ENCODE assay signal across 27 cellular contexts in genomic region chr6:74605942-74606341, GRCh38.
DNase-seq lines count a peak whose midpoint lies in the region; ATAC-seq and TF ChIP-seq lines count a peak whose summit lies in the region.
"Had no signal": no experiment of that assay in that cellular context is flagged by ENCODE, and none has a peak within 500 bp of the region (broad histone marks: within the 10 kb centered on the region; RNA-seq: fewer than 3 reads in every experiment).

No MANE protein-coding gene starts in this region.

- H3K4me1 ChIP-seq in heart left ventricle = peaks cover 0 to 20% (median 0%) of the 10 kb centered on the region in 12 donors
- peaks cover 0 to 3% of the 10 kb centered on the region in 2 experiments for H3K4me1 ChIP-seq in trophoblast cell (ENCODE audit: control insufficient read depth in 1 of 2, insufficient read depth in 2 of 2, low read length in 2 of 2)
- H3K4me1 ChIP-seq: BLaER1, pancreas, right lobe of liver, testis had no signal

- no peaks in the 10 kb centered on the region for H3K79me2 ChIP-seq in trophoblast cell (ENCODE audit: control insufficient read depth, insufficient read depth, low read length, poor library complexity)

- H3K9me3 Mint-ChIP-seq in chondrocyte (ENCODE audit: low read depth) (peaks cover 6% of the 10 kb centered on the region), type B pancreatic cell (no peaks in the 10 kb centered on the region)
- H3K9me3 Mint-ChIP-seq: activated naive CD4-positive, alpha-beta T cell treated with anti-CD3 and anti-CD28 coated beads, Interleukin-2, amount 50 U/mL, for 24 hours had no signal

- TF ChIP-seq CTCF in heart left ventricle (IDR thresholded peaks at IDR 0.05) (no peak), chondrocyte (IDR thresholded peaks at IDR 0.05) (no peak), type B pancreatic cell (conservative IDR thresholded peaks at IDR 0.05) (no peak)

- H2BK12ac ChIP-seq in trophoblast cell (ENCODE audit: low read length) = peak overlapping the region; percentile 69

- H3K23ac ChIP-seq in trophoblast cell (ENCODE audit: low read length) = no peak overlapping the region

- peak overlapping the region; percentile 73 for H4K91ac ChIP-seq in trophoblast cell (ENCODE audit: low read depth, low read length)

- H2BK5ac ChIP-seq in trophoblast cell (ENCODE audit: low read depth, low read length, poor library complexity) = peak overlapping the region; percentile 33

- no peak overlapping the region for H3K4me2 ChIP-seq in trophoblast cell (ENCODE audit: low read length)
- H3K4me2 ChIP-seq: BLaER1 had no signal

- H3K14ac ChIP-seq in trophoblast cell (ENCODE audit: low read length) = no peak overlapping the region

- H3K4me1 Mint-ChIP-seq in chondrocyte (ENCODE audit: low read depth) (peaks cover 94% of the 10 kb centered on the region), type B pancreatic cell (ENCODE audit: unreplicated experiment) (peaks cover 10% of the 10 kb centered on the region)
- H3K4me1 Mint-ChIP-seq: activated CD4-positive, alpha-beta T cell treated with anti-CD3 and anti-CD28 coated beads for 36 hours; activated naive CD4-positive, alpha-beta T cell treated with anti-CD3 and anti-CD28 coated beads, Interleukin-2, amount 50 U/mL, for 24 hours; natural killer cell; stimulated activated effector memory CD8-positive, alpha-beta T cell treated with anti-CD3 and anti-CD28 coated beads, Interleukin-12 subunit alpha, Interleukin-12 subunit beta, amount 100 ng/mL, for 72 hours had no signal

- H2AK5ac ChIP-seq in trophoblast cell (ENCODE audit: low read length) = no peak overlapping the region

- H3K27me3 ChIP-seq in heart left ventricle (no peaks in the 10 kb centered on the region), trophoblast cell (ENCODE audit: insufficient read depth, low read length) (no peaks in the 10 kb centered on the region)
- H3K27me3 ChIP-seq: BLaER1, pancreas, right lobe of liver, testis had no signal

- no peaks in the 10 kb centered on the region for H3K9me3 ChIP-seq in heart left ventricle
- no peaks in the 10 kb centered on the region for H3K9me3 ChIP-seq in trophoblast cell (ENCODE audit: insufficient read depth, low read depth, low read length)
- H3K9me3 ChIP-seq: BLaER1, pancreas, right lobe of liver, testis had no signal

- H3K79me1 ChIP-seq in trophoblast cell (ENCODE audit: low read length) = peaks cover 10% of the 10 kb centered on the region

- H3K9ac ChIP-seq in trophoblast cell (ENCODE audit: low read length) = no peak overlapping the region
- H3K9ac ChIP-seq: BLaER1 had no signal

- TF ChIP-seq POLR2A in heart left ventricle (IDR thresholded peaks at IDR 0.05) = no peak

- H4K12ac ChIP-seq in trophoblast cell (ENCODE audit: low read depth, low read length) = no peak overlapping the region

- H3K4me3 Mint-ChIP-seq in chondrocyte (ENCODE audit: unreplicated experiment) (no peak overlapping the region), type B pancreatic cell (no peak overlapping the region)
- H3K4me3 Mint-ChIP-seq: activated CD4-positive, alpha-beta T cell treated with anti-CD3 and anti-CD28 coated beads for 36 hours; activated naive CD4-positive, alpha-beta T cell treated with anti-CD3 and anti-CD28 coated beads, Interleukin-2, amount 50 U/mL, for 24 hours; natural killer cell; stimulated activated effector memory CD8-positive, alpha-beta T cell treated with anti-CD3 and anti-CD28 coated beads, Interleukin-12 subunit alpha, Interleukin-12 subunit beta, amount 100 ng/mL, for 72 hours had no signal

- peak overlapping the region; percentile 88 for H2BK120ac ChIP-seq in trophoblast cell (ENCODE audit: insufficient read depth, low read length, poor library complexity)

- peak overlapping the region in 9 of 12 donors; percentile 27 to 74 (median 47) for H3K27ac ChIP-seq in heart left ventricle
- peak overlapping the region; percentile 89 for H3K27ac ChIP-seq in trophoblast cell (ENCODE audit: low read depth, low read length)
- H3K27ac ChIP-seq: BLaER1, pancreas, right lobe of liver had no signal

- ATAC-seq in heart left ventricle (no peak), Right ventricle myocardium inferior (no peak)
- ATAC-seq: activated CD4-positive, alpha-beta T cell treated with anti-CD3 and anti-CD28 coated beads for 36 hours; left colon; natural killer cell; right lobe of liver; stimulated activated effector memory CD8-positive, alpha-beta T cell treated with anti-CD3 and anti-CD28 coated beads, Interleukin-12 subunit alpha, Interleukin-12 subunit beta, amount 100 ng/mL, for 72 hours had no signal

- H3K27me3 Mint-ChIP-seq in chondrocyte (ENCODE audit: low read depth) = no peaks in the 10 kb centered on the region
- no peaks in the 10 kb centered on the region for H3K27me3 Mint-ChIP-seq in type B pancreatic cell
- H3K27me3 Mint-ChIP-seq: activated CD4-positive, alpha-beta T cell treated with anti-CD3 and anti-CD28 coated beads for 36 hours; activated naive CD4-positive, alpha-beta T cell treated with anti-CD3 and anti-CD28 coated beads, Interleukin-2, amount 50 U/mL, for 24 hours had no signal

- H3K4me3 ChIP-seq in heart left ventricle (no peak overlapping the region), trophoblast cell (ENCODE audit: low read depth, low read length) (no peak overlapping the region)
- H3K4me3 ChIP-seq: BLaER1, pancreas, right lobe of liver, testis had no signal

- H3K27ac Mint-ChIP-seq in chondrocyte (ENCODE audit: unreplicated experiment) (peak overlapping the region; percentile 83), type B pancreatic cell (no peak overlapping the region)
- H3K27ac Mint-ChIP-seq: activated CD4-positive, alpha-beta T cell treated with anti-CD3 and anti-CD28 coated beads for 36 hours; activated naive CD4-positive, alpha-beta T cell treated with anti-CD3 and anti-CD28 coated beads, Interleukin-2, amount 50 U/mL, for 24 hours; natural killer cell; stimulated activated effector memory CD8-positive, alpha-beta T cell treated with anti-CD3 and anti-CD28 coated beads, Interleukin-12 subunit alpha, Interleukin-12 subunit beta, amount 100 ng/mL, for 72 hours had no signal

- no peak overlapping the region for H3K18ac ChIP-seq in trophoblast cell (ENCODE audit: low read length)

- H3K4ac ChIP-seq in trophoblast cell (ENCODE audit: low read depth, low read length) = no peak overlapping the region

- H3K36me3 Mint-ChIP-seq in chondrocyte (ENCODE audit: low read depth) (no peaks in the 10 kb centered on the region), type B pancreatic cell (no peaks in the 10 kb centered on the region)
- H3K36me3 Mint-ChIP-seq: activated naive CD4-positive, alpha-beta T cell treated with anti-CD3 and anti-CD28 coated beads, Interleukin-2, amount 50 U/mL, for 24 hours; natural killer cell; stimulated activated effector memory CD8-positive, alpha-beta T cell treated with anti-CD3 and anti-CD28 coated beads, Interleukin-12 subunit alpha, Interleukin-12 subunit beta, amount 100 ng/mL, for 72 hours had no signal

- no peak overlapping the region for H2AFZ ChIP-seq in trophoblast cell (ENCODE audit: insufficient read depth, low read length, poor library complexity)

- H3K36me3 ChIP-seq in heart left ventricle = no peaks in the 10 kb centered on the region
- H3K36me3 ChIP-seq in trophoblast cell (ENCODE audit: control insufficient read depth in 1 of 2, insufficient read depth in 2 of 2, low read length in 2 of 2) = no peaks in the 10 kb centered on the region
- H3K36me3 ChIP-seq: BLaER1, pancreas, right lobe of liver had no signal

- DNase-seq in heart left ventricle = no peak
- DNase-seq in Right ventricle myocardium inferior (ENCODE audit: missing footprints) = no peak
- no peak for DNase-seq in chondrocyte (ENCODE audit: low spot score)
- no peak for DNase-seq in trophoblast cell
- no peak for DNase-seq in ureter (ENCODE audit: low spot score)
- no peak for DNase-seq in superior temporal gyrus (ENCODE audit: extremely low spot score)
- no peak for DNase-seq in type B pancreatic cell (ENCODE audit: extremely low spot score, unreplicated experiment)
- DNase-seq in activated CD4-positive, alpha-beta T cell treated with anti-CD3 and anti-CD28 coated beads for 48 hours = no peak
- DNase-seq: activated CD4-positive, alpha-beta T cell treated with anti-CD3 and anti-CD28 coated beads for 36 hours; activated T-cell treated with anti-CD3 and anti-CD28 coated beads, Interleukin-2, amount 50 U/mL, for 48 hours; DND-41; effector memory CD4-positive, alpha-beta T cell; head of caudate nucleus; left colon; natural killer cell; NCI-H1048; NCI-H187 treated with DMSO at 0.1 percent for 48 hours; NCI-H2227 treated with DMSO at 0.1 percent for 48 hours; NCI-H748 treated with DMSO at 0.1 percent for 48 hours; pancreas; right lobe of liver; SHP77 treated with DMSO at 0.1 percent for 48 hours; stimulated activated CD4-positive, alpha-beta T cell treated with anti-CD3 and anti-CD28 coated beads, Interleukin-1b, Interleukin-23, amount 100 ng/mL, for 48 hours; testis had no signal

- 81 to 87% (median 86%) methylated on average over 3 of the region's 3 CpGs for WGBS in heart left ventricle, 4 donors
- WGBS in trophoblast cell (ENCODE audit: extremely low coverage, insufficient coverage, insufficient read length) = no CpG with 5 or more reads among the region's 3 CpGs

- intact Hi-C loops in heart left ventricle (cut with DNase I) = no loop called here
- intact Hi-C loops in Right ventricle myocardium inferior (cut with DNase I) = no loop called here

- no peak overlapping the region for H4K8ac ChIP-seq in trophoblast cell (ENCODE audit: low read depth, low read length)
